8 cellular contexts compared by ENCODE assay signal in the genomic region with DNA sequence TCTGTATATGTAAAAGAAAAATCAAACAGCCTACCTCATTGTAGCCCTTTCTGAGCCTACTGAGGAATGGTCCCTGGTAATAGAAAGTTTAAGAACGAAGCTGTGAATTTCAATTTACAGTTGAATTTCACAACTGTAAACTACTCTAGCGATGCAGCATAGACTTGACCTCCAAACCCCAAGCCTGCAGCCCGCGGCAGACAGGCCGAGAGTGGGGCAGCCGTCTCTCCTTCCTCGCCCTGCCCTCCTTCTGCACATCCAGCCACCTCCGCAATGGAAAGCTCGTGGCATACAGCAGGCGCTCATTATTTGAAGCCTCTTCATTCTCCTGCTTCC. TPM values are rescaled to one million over a fixed set of nuclear protein-coding genes. Genes with fewer than 3 reads are reported as not detected.
DNase-seq lines count a peak whose midpoint lies in the region; ATAC-seq and TF ChIP-seq lines count a peak whose summit lies in the region.

No MANE protein-coding gene starts in this region.

- H4K8ac ChIP-seq in mesenchymal stem cell (ENCODE audit: low read length): no peak overlapping the region

- no peak overlapping the region for H3K4ac ChIP-seq in mesenchymal stem cell (ENCODE audit: low read depth in 1 of 2, low read length in 2 of 2)

- no peak overlapping the region for H3K18ac ChIP-seq in mesenchymal stem cell (ENCODE audit: low read depth in 1 of 2, low read length in 2 of 2)

- H3K9ac ChIP-seq in DND-41 (ENCODE audit: low read depth, low read length) (peak overlapping the region; percentile 62), mesenchymal stem cell (ENCODE audit: low read length) (peak overlapping the region; percentile 87)

- no peak overlapping the region for H2BK120ac ChIP-seq in mesenchymal stem cell (ENCODE audit: low read depth, low read length)

- H4K20me1 ChIP-seq in DND-41 (ENCODE audit: insufficient read depth, low read length): no peaks in the 10 kb centered on the region

- no peak overlapping the region for H2BK5ac ChIP-seq in mesenchymal stem cell (ENCODE audit: low read depth, low read length, poor library complexity, severe bottlenecking)

- H3K14ac ChIP-seq in mesenchymal stem cell (ENCODE audit: low read length in 2 of 2): no peak overlapping the region

- in situ Hi-C loops in astrocyte of the spinal cord (cut with HindIII; ENCODE audit: low sequenced_read_pairs): no loop called here

- no peak overlapping the region for H2AK5ac ChIP-seq in mesenchymal stem cell (ENCODE audit: low read length, severe bottlenecking)

- H3K4me2 ChIP-seq in DND-41 (ENCODE audit: insufficient read depth, low read length): peak overlapping the region; percentile 92
- no peak overlapping the region for H3K4me2 ChIP-seq in mesenchymal stem cell (ENCODE audit: low read length, poor library complexity, severe bottlenecking)

- H2BK15ac ChIP-seq in mesenchymal stem cell (ENCODE audit: low read depth, poor library complexity, severe bottlenecking): no peak overlapping the region

- H3K4me1 ChIP-seq in DND-41 (ENCODE audit: insufficient read depth, low read length) (peaks cover 17% of the 10 kb centered on the region), mesenchymal stem cell (ENCODE audit: control insufficient read depth, insufficient read depth, low read depth, low read length) (peaks cover 10% of the 10 kb centered on the region)

- peaks cover 30% of the 10 kb centered on the region for H3K27me3 ChIP-seq in DND-41 (ENCODE audit: insufficient read depth, low read length, poor library complexity)
- peaks cover 17 to 21% of the 10 kb centered on the region in 2 experiments for H3K27me3 ChIP-seq in mesenchymal stem cell (ENCODE audit: control insufficient read depth in 1 of 2, insufficient read depth in 1 of 2, low read length in 2 of 2)

- H3K23ac ChIP-seq in mesenchymal stem cell (ENCODE audit: low read length in 2 of 2): no peak overlapping the region

- H3K9me3 ChIP-seq in DND-41 (ENCODE audit: insufficient read depth, low read length, severe bottlenecking) (no peaks in the 10 kb centered on the region), mesenchymal stem cell (ENCODE audit: control insufficient read depth, low read length) (no peaks in the 10 kb centered on the region)

- DNase-seq in DND-41: no peak
- no peak for DNase-seq in astrocyte of the spinal cord (ENCODE audit: low read depth, low spot score)
- no peak for DNase-seq in mesenchymal stem cell
- no peak for DNase-seq in GF-D8 (lab: John Stamatoyannopoulos, UW)
- DNase-seq in DMS 273 treated with DMSO at 0.1 percent for 48 hours (lab: John Stamatoyannopoulos, UW): no peak
- no peak for DNase-seq in COR-L47 (lab: John Stamatoyannopoulos, UW)
- DNase-seq in activated CD4-positive, CD25-positive, alpha-beta regulatory T cell treated with anti-CD3 and anti-CD28 coated beads, Interleukin-2, amount 50 U/mL, for 72 hours: no peak

- H3K36me3 ChIP-seq in DND-41 (ENCODE audit: insufficient read depth, low read length) (no peaks in the 10 kb centered on the region), mesenchymal stem cell (ENCODE audit: control insufficient read depth in 1 of 2, insufficient read depth in 2 of 2, low read depth in 1 of 2, low read length in 2 of 2) (no peaks in the 10 kb centered on the region)

- 42% methylated on average over 10 of the region's 10 CpGs for WGBS in mesenchymal stem cell

- H4K91ac ChIP-seq in mesenchymal stem cell (ENCODE audit: low read length): no peak overlapping the region

- TF ChIP-seq CTCF in DND-41 (IDR thresholded peaks at IDR 0.05; ENCODE audit: borderline replicate concordance, extremely low read depth, low read length, poor library complexity, severe bottlenecking) (no peak), astrocyte of the spinal cord (IDR thresholded peaks at IDR 0.05; ENCODE audit: low read depth, low read length) (no peak)

- H2BK12ac ChIP-seq in mesenchymal stem cell (ENCODE audit: low read length in 2 of 2): no peak overlapping the region

- H3K4me3 ChIP-seq in DND-41 (ENCODE audit: low read depth in 1 of 2, low read length in 2 of 2) (peak overlapping the region; percentile 24 to 72; a peak in 3 of 4 replicates), astrocyte of the spinal cord (ENCODE audit: low read depth, low read length) (peak overlapping the region; percentile 62), mesenchymal stem cell (ENCODE audit: insufficient read depth in 1 of 2, low read depth in 1 of 2, low read length in 2 of 2) (peak overlapping the region in 1 of 2 experiments; percentile 84)

- ATAC-seq in DND-41 (ENCODE audit: insufficient read depth, low read depth): peak; percentile 8; the same call in 2 of the 3 replicates
- peak; percentile 8 for ATAC-seq in HG02938 (IDR thresholded peaks at IDR 0.05; ENCODE audit: unreplicated experiment)

- no peaks in the 10 kb centered on the region for H3K79me1 ChIP-seq in mesenchymal stem cell (replicated peaks; ENCODE audit: low read length, poor library complexity, severe bottlenecking)

- no peaks in the 10 kb centered on the region for H3K79me2 ChIP-seq in DND-41 (ENCODE audit: insufficient read depth, low read length)

- peak overlapping the region; percentile 87 for H2AFZ ChIP-seq in DND-41 (ENCODE audit: low read depth, low read length)
- H2AFZ ChIP-seq in mesenchymal stem cell (ENCODE audit: low read depth, low read length): peak overlapping the region; percentile 30

- H3K27ac ChIP-seq in DND-41 (ENCODE audit: low read length) (no peak overlapping the region), mesenchymal stem cell (ENCODE audit: low read length, poor library complexity, severe bottlenecking) (no peak overlapping the region)

RNA-seq across cellular contexts. Expression of gene RNASE2, which starts 15.3 kb away (rescaled TPM):
- polyA plus RNA-seq in mesenchymal stem cell (2013, experiment 1 of 2): not detected
- polyA plus RNA-seq in mesenchymal stem cell (2013, experiment 2 of 2): not detected

RNA-seq across cellular contexts. Expression of gene METTL17, which starts 19.2 kb away (rescaled TPM):
- polyA plus RNA-seq in mesenchymal stem cell (2013, experiment 1 of 2): 40.0 TPM
- polyA plus RNA-seq in mesenchymal stem cell (2013, experiment 2 of 2): 40.5 TPM

RNA-seq across cellular contexts. Expression of gene SLC39A2, which starts 28.5 kb away (rescaled TPM):
- not detected for polyA plus RNA-seq in mesenchymal stem cell (2013, experiment 1 of 2)
- not detected for polyA plus RNA-seq in mesenchymal stem cell (2013, experiment 2 of 2)

RNA-seq across cellular contexts. Expression of gene NDRG2, which starts 54.2 kb away (rescaled TPM):
- 1.4 TPM for polyA plus RNA-seq in mesenchymal stem cell (2013, experiment 1 of 2)
- polyA plus RNA-seq in mesenchymal stem cell (2013, experiment 2 of 2): 1.6 TPM

RNA-seq across cellular contexts. Expression of gene TPPP2, which starts 59.4 kb away (rescaled TPM):
- not detected for polyA plus RNA-seq in mesenchymal stem cell (2013, experiment 1 of 2)
- not detected for polyA plus RNA-seq in mesenchymal stem cell (2013, experiment 2 of 2)
